ENCODE assay signal across 19 cellular contexts in genomic region chr20:20204326-20204725, GRCh38.
DNase-seq lines count a peak whose midpoint lies in the region; ATAC-seq and TF ChIP-seq lines count a peak whose summit lies in the region.
"Had no signal": no experiment of that assay in that cellular context is flagged by ENCODE, and none has a peak within 500 bp of the region (broad histone marks: within the 10 kb centered on the region; RNA-seq: fewer than 3 reads in every experiment).

No MANE protein-coding gene starts in this region.

- H3K36me3 ChIP-seq in psoas muscle (ENCODE audit: insufficient read depth in 1 of 2, low read depth in 1 of 2): peaks cover 0 to 21% of the 10 kb centered on the region in 2 donors
- H3K36me3 ChIP-seq in upper lobe of right lung: no peaks in the 10 kb centered on the region
- H3K36me3 ChIP-seq: sigmoid colon, SJCRH30 had no signal

- no peaks in the 10 kb centered on the region for H3K9me3 ChIP-seq in psoas muscle
- no peaks in the 10 kb centered on the region for H3K9me3 ChIP-seq in upper lobe of right lung
- H3K9me3 ChIP-seq: sigmoid colon, SJCRH30 had no signal

- H3K4me3 ChIP-seq in psoas muscle (no peak overlapping the region), upper lobe of right lung (no peak overlapping the region)
- H3K4me3 ChIP-seq: sigmoid colon, SJCRH30 had no signal

- H3K4me1 ChIP-seq in psoas muscle (peaks cover 27% of the 10 kb centered on the region), upper lobe of right lung (no peaks in the 10 kb centered on the region)
- H3K4me1 ChIP-seq: sigmoid colon, SJCRH30 had no signal

- ATAC-seq in psoas muscle (peak; percentile 51 to 80 (median 66)), GM21723 (IDR thresholded peaks at IDR 0.05; ENCODE audit: unreplicated experiment) (no peak), upper lobe of right lung (no peak)
- ATAC-seq: HCT116; stimulated activated naive CD8-positive, alpha-beta T cell treated with anti-CD3 and anti-CD28 coated beads, Interleukin-15, amount 100 ng/mL, for 72 hours had no signal

- H3K27ac ChIP-seq in psoas muscle (peak overlapping the region; percentile 68), upper lobe of right lung (no peak overlapping the region)
- H3K27ac ChIP-seq: sigmoid colon, SJCRH30 had no signal

- TF ChIP-seq CTCF in psoas muscle (IDR thresholded peaks at IDR 0.05) (no peak), upper lobe of right lung (IDR thresholded peaks at IDR 0.05) (no peak)

- DNase-seq in NCI-H2196 treated with DMSO at 0.1 percent for 48 hours (lab: John Stamatoyannopoulos, UW; ENCODE audit: unreplicated experiment): peak; percentile 20
- no peak for DNase-seq in NCI-H2196 (lab: John Stamatoyannopoulos, UW; ENCODE audit: unreplicated experiment)
- DNase-seq in NCI-H2107 treated with DMSO at 0.1 percent for 48 hours (lab: John Stamatoyannopoulos, UW; ENCODE audit: unreplicated experiment): peak; percentile 81
- peak; percentile 67 for DNase-seq in NCI-H82 treated with DMSO at 0.1 percent for 48 hours (lab: John Stamatoyannopoulos, UW; ENCODE audit: unreplicated experiment)
- DNase-seq in psoas muscle: no peak
- no peak for DNase-seq in MV-4-11 (lab: John Stamatoyannopoulos, UW)
- DNase-seq in upper lobe of right lung: no peak
- DNase-seq: activated CD4-positive, alpha-beta T cell treated with anti-CD3 and anti-CD28 coated beads for 1 hour; activated effector memory CD4-positive, alpha-beta T cell treated with anti-CD3 and anti-CD28 coated beads, Interleukin-2, amount 50 U/mL, for 16 hours; amygdala; hypothalamus; midbrain; NCI-H1436; sigmoid colon; stimulated activated CD4-positive, alpha-beta T cell treated with anti-CD3 and anti-CD28 coated beads, Interleukin-1b, Interleukin-23, amount 100 ng/mL, for 48 hours; stimulated activated naive CD8-positive, alpha-beta T cell treated with anti-CD3 and anti-CD28 coated beads, Interleukin-15, amount 100 ng/mL, for 72 hours had no signal

- H3K27me3 ChIP-seq in psoas muscle (ENCODE audit: insufficient read depth in 3 of 3, low read length in 2 of 3) (no peaks in the 10 kb centered on the region), upper lobe of right lung (peaks cover 15% of the 10 kb centered on the region)
- H3K27me3 ChIP-seq: SJCRH30 had no signal

- WGBS in psoas muscle, 3 donors: 31 to 43% (median 42%) methylated on average over 3 of the region's 3 CpGs

- intact Hi-C loops in psoas muscle (cut with DNase I) (loop anchor here in 1 of 2 donors (5.0 kb wide), 1 partner anchor 57 kb away; no protein-coding TSS in a partner anchor), upper lobe of right lung (cut with DNase I) (no loop called here)

Comparison
In these comparisons a context has a peak if more than half of its experiments do, and no peak if none do; other contexts are left out.
1. DNase-seq: peak in NCI-H2196 treated with DMSO at 0.1 percent for 48 hours (single experiment), NCI-H2107 treated with DMSO at 0.1 percent for 48 hours (single experiment) and NCI-H82 treated with DMSO at 0.1 percent for 48 hours (single experiment); none in NCI-H2196 (single experiment), psoas muscle (0 of 2), MV-4-11 (single experiment) and upper lobe of right lung (single experiment).
2. ATAC-seq: peak in psoas muscle (4 of 4); none in GM21723 (single experiment) and upper lobe of right lung (single experiment).